In the genomic region with DNA sequence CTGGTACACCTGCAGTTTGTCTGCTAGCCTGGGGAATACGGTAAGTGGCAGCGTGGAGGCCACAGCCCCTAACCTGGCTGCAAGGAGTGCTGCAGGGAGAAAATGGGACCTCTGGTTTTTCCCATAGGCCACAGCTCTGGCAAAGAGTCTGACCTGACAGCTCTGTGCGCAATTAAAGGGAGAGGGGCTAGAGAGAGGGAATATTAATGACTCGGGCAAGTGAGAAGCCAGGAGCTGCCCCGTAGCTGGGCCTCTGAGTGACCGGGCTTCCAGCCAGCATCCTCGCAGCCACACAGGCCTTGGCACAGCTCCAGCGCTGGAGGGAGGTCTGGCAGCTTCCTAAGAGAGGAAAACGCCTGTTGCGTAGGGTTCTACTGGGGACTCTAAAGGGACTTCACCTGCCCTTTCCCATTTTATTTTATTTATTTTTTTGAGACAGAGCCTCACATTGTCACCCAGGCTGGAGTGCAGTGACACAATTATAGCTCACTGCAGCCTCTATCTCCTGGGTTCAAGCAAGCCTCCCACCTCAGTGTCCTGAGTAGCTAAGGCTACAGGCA, we compare ENCODE assay signal across 8 cellular contexts. TPM values are rescaled to one million over a fixed set of nuclear protein-coding genes. Genes with fewer than 3 reads are reported as not detected.
DNase-seq lines count a peak whose midpoint lies in the region; ATAC-seq and TF ChIP-seq lines count a peak whose summit lies in the region.

No MANE protein-coding gene starts in this region.

- BruUV-seq in OCI-LY7 (replicated peaks; lab: Mats Ljungman, UMichigan) = no TSS peak

- H4K20me1 ChIP-seq in SK-N-SH (ENCODE audit: insufficient read depth) = no peaks in the 10 kb centered on the region
- H4K20me1 ChIP-seq in OCI-LY7 (ENCODE audit: insufficient read depth, low read length) = no peaks in the 10 kb centered on the region

- no peaks in the 10 kb centered on the region for H3K9me3 ChIP-seq in SK-N-SH
- no peaks in the 10 kb centered on the region for H3K9me3 ChIP-seq in heart left ventricle
- H3K9me3 ChIP-seq in stomach = no peaks in the 10 kb centered on the region
- no peaks in the 10 kb centered on the region for H3K9me3 ChIP-seq in naive thymus-derived CD4-positive, alpha-beta T cell (ENCODE audit: control insufficient read depth in 2 of 3, low read length in 3 of 3)
- H3K9me3 ChIP-seq in OCI-LY7 (ENCODE audit: low read length) = no peaks in the 10 kb centered on the region

- intact Hi-C loops in heart left ventricle (cut with DNase I) (no loop called here), stomach (cut with DNase I; ENCODE audit: low total_unique reads) (no loop called here), OCI-LY7 (cut with micrococcal nuclease; ENCODE audit: unreplicated experiment) (no loop called here)
- intact Hi-C loops in naive thymus-derived CD4-positive, alpha-beta T cell (cut with micrococcal nuclease) = no loop called here

- DNase-seq in HT1080 (ENCODE audit: low read depth) (peak; percentile 58), SK-N-SH (peak; percentile 83), heart left ventricle (peak; percentile 89 to 95 (median 92)), stomach (peak; percentile 96), OCI-LY7 (ENCODE audit: low spot score) (no peak)
- no peak for DNase-seq in naive thymus-derived CD4-positive, alpha-beta T cell
- DNase-seq in activated effector memory CD4-positive, alpha-beta T cell treated with Interleukin-2 at 50 U/mL for 16 hours = no peak

- H3K4me2 ChIP-seq in SK-N-SH (peak overlapping the region; percentile 50; the same call in 1 of the 2 replicates), OCI-LY7 (ENCODE audit: low read length) (no peak overlapping the region)

- no peaks in the 10 kb centered on the region for H3F3A ChIP-seq in SK-N-SH (replicated peaks; ENCODE audit: insufficient read depth)

- H3K27me3 Mint-ChIP-seq in naive thymus-derived CD4-positive, alpha-beta T cell = peaks cover 6 to 33% (median 16%) of the 10 kb centered on the region in 5 donors

- ATAC-seq in heart left ventricle (peak; percentile 84 to 94 (median 92)), HG03457 (IDR thresholded peaks at IDR 0.05; ENCODE audit: unreplicated experiment) (no peak)
- ATAC-seq in naive thymus-derived CD4-positive, alpha-beta T cell = no peak

- no peak overlapping the region for H3K9ac ChIP-seq in SK-N-SH

- H3K27ac ChIP-seq in SK-N-SH (ENCODE audit: low read depth in 2 of 2, low read length in 1 of 2) (no peak overlapping the region), heart left ventricle (peak overlapping the region in 9 of 12 donors; percentile 12 to 66 (median 39)), stomach (peak overlapping the region in 2 of 5 donors; percentile 42 to 56), OCI-LY7 (ENCODE audit: low read depth, low read length, poor library complexity, severe bottlenecking) (no peak overlapping the region)
- no peak overlapping the region for H3K27ac ChIP-seq in naive thymus-derived CD4-positive, alpha-beta T cell (ENCODE audit: low read depth, low read length)

- peak overlapping the region; percentile 56; the same call in 1 of the 2 replicates for H2AFZ ChIP-seq in SK-N-SH (ENCODE audit: low read depth)
- no peak overlapping the region for H2AFZ ChIP-seq in OCI-LY7 (ENCODE audit: low read length)

- CTCF ChIA-PET in SK-N-SH (lab: Yijun Ruan, JAX) (interaction anchor here (1.3 to 2.4 kb wide), 3 partner anchors 48 to 115 kb away, joined by 3 to 15 read pairs (median 5); no protein-coding TSS in a partner anchor), OCI-LY7 (lab: Charles Lee; ENCODE audit: unreplicated experiment) (no interaction called here)
- CTCF ChIA-PET in naive thymus-derived CD4-positive, alpha-beta T cell (lab: Charles Lee) = no interaction called here

- TF ChIP-seq EP300 in SK-N-SH (IDR thresholded peaks at IDR 0.05; ENCODE audit: borderline replicate concordance in 1 of 2, low read depth in 1 of 2, low read length in 1 of 2) (no peak), stomach (IDR thresholded peaks at IDR 0.05) (no peak)

- no peaks in the 10 kb centered on the region for H3K79me2 ChIP-seq in SK-N-SH (ENCODE audit: insufficient read depth)
- H3K79me2 ChIP-seq in OCI-LY7 (ENCODE audit: insufficient read depth, low read depth, low read length) = no peaks in the 10 kb centered on the region

- H3K27ac Mint-ChIP-seq in naive thymus-derived CD4-positive, alpha-beta T cell = no peak overlapping the region

- peaks cover 0 to 3% (median 0%) of the 10 kb centered on the region in 11 donors for H3K9me3 Mint-ChIP-seq in naive thymus-derived CD4-positive, alpha-beta T cell

- H3K4me3 ChIP-seq in SK-N-SH (ENCODE audit: low read depth in 2 of 2, low read length in 1 of 2) (no peak overlapping the region), heart left ventricle (no peak overlapping the region), stomach (no peak overlapping the region), OCI-LY7 (ENCODE audit: low read depth, low read length, poor library complexity, severe bottlenecking) (no peak overlapping the region)
- H3K4me3 ChIP-seq in naive thymus-derived CD4-positive, alpha-beta T cell (ENCODE audit: low read length) = no peak overlapping the region

- POLR2A ChIA-PET in SK-N-SH (lab: Yijun Ruan, JAX) = interaction anchor here (1.2 to 1.4 kb wide), 2 partner anchors 55 to 120 kb away, joined by 3 to 4 read pairs; a partner anchor contains a TSS
- POLR2A ChIA-PET in naive thymus-derived CD4-positive, alpha-beta T cell (lab: Charles Lee) = no interaction called here
- POLR2A ChIA-PET in OCI-LY7 (lab: Charles Lee) = no interaction called here

- no peak overlapping the region for H3K4me3 Mint-ChIP-seq in naive thymus-derived CD4-positive, alpha-beta T cell

- H3K4me1 ChIP-seq in SK-N-SH (ENCODE audit: control insufficient read depth in 1 of 2, insufficient read depth in 2 of 2, low read depth in 1 of 2, low read length in 1 of 2) (peaks cover 0 to 35% of the 10 kb centered on the region in 2 experiments; a peak in 1 of 4 replicates), heart left ventricle (peaks cover 0 to 25% (median 7%) of the 10 kb centered on the region in 12 donors), stomach (peaks cover 8 to 25% (median 14%) of the 10 kb centered on the region in 4 donors), OCI-LY7 (ENCODE audit: insufficient read depth, low read length, poor library complexity, severe bottlenecking) (no peaks in the 10 kb centered on the region)
- H3K4me1 ChIP-seq in naive thymus-derived CD4-positive, alpha-beta T cell (ENCODE audit: control insufficient read depth in 2 of 2, insufficient read depth in 2 of 2, low read length in 2 of 2) = no peaks in the 10 kb centered on the region

- no peaks in the 10 kb centered on the region for H3K27me3 ChIP-seq in SK-N-SH (ENCODE audit: insufficient read depth)
- no peaks in the 10 kb centered on the region for H3K27me3 ChIP-seq in heart left ventricle
- no peaks in the 10 kb centered on the region for H3K27me3 ChIP-seq in stomach
- H3K27me3 ChIP-seq in naive thymus-derived CD4-positive, alpha-beta T cell (ENCODE audit: control insufficient read depth in 2 of 2, insufficient read depth in 2 of 2, low read length in 2 of 2) = no peaks in the 10 kb centered on the region

- TF ChIP-seq POLR2A in heart left ventricle (IDR thresholded peaks at IDR 0.05) (no peak), stomach (IDR thresholded peaks at IDR 0.05) (no peak)

- H3K9me2 ChIP-seq in SK-N-SH (no peaks in the 10 kb centered on the region), OCI-LY7 (ENCODE audit: insufficient read depth, low read length) (no peaks in the 10 kb centered on the region)

- no peaks in the 10 kb centered on the region for H3K4me1 Mint-ChIP-seq in naive thymus-derived CD4-positive, alpha-beta T cell

- H3K36me3 ChIP-seq in SK-N-SH (replicated peaks in 1 of 2; ENCODE audit: control insufficient read depth in 1 of 2, insufficient read depth in 2 of 2, low read length in 1 of 2) = no peaks in the 10 kb centered on the region
- H3K36me3 ChIP-seq in heart left ventricle = no peaks in the 10 kb centered on the region
- H3K36me3 ChIP-seq in stomach = no peaks in the 10 kb centered on the region
- no peaks in the 10 kb centered on the region for H3K36me3 ChIP-seq in naive thymus-derived CD4-positive, alpha-beta T cell (ENCODE audit: control insufficient read depth in 2 of 3, insufficient read depth in 3 of 3, low read length in 3 of 3)
- H3K36me3 ChIP-seq in OCI-LY7 (ENCODE audit: insufficient read depth, low read length) = no peaks in the 10 kb centered on the region

- 9% methylated on average over 10 of the region's 10 CpGs for WGBS in SK-N-SH (ENCODE audit: low lambda C conversion rate)
- 9 to 14% (median 11%) methylated on average over 10 of the region's 10 CpGs for WGBS in heart left ventricle, 4 donors
- WGBS in stomach, 5 donors = 8 to 15% (median 12%) methylated on average over 10 of the region's 10 CpGs

- 0 out of 2 replicates have a peak, but pooled peaks have one; percentile 3 for TF ChIP-seq RAD21 in SK-N-SH (IDR thresholded peaks at IDR 0.05; ENCODE audit: low read length)

- TF ChIP-seq CTCF in SK-N-SH (IDR thresholded peaks at IDR 0.05) (no peak), heart left ventricle (IDR thresholded peaks at IDR 0.05) (peak in 1 of 12 donors; percentile 5), stomach (IDR thresholded peaks at IDR 0.05) (no peak), OCI-LY7 (conservative IDR thresholded peaks at IDR 0.05; ENCODE audit: low read length) (no peak)

- no peaks in the 10 kb centered on the region for H3K36me3 Mint-ChIP-seq in naive thymus-derived CD4-positive, alpha-beta T cell

RNA-seq across cellular contexts. Expression of a gene that starts 18.2 kb away (rescaled TPM):
- not detected in 2 replicates for total RNA-seq in HT1080 (2014; rRNA removed; shearing (Covaris generic))
- polyA plus RNA-seq in HT1080 (2015; cell fraction: cytosol; rRNA removed) = 0.06 TPM in 1 of 2 replicates, not detected in the other
- not detected in 2 replicates for polyA plus RNA-seq in HT1080 (2015; cell fraction: nucleus; rRNA removed)
- not detected in 2 replicates for polyA plus RNA-seq in SK-N-SH (2012; rRNA removed)
- polyA plus RNA-seq in SK-N-SH (2012; cell fraction: cytosol; rRNA removed) = not detected in 2 replicates
- not detected in 2 replicates for polyA plus RNA-seq in SK-N-SH (2012; cell fraction: nucleus; rRNA removed)
- total RNA-seq in heart left ventricle = not detected
- not detected for polyA plus RNA-seq in heart left ventricle
- not detected for total RNA-seq in stomach
- not detected for polyA plus RNA-seq in stomach
- total RNA-seq in naive thymus-derived CD4-positive, alpha-beta T cell = not detected
- polyA plus RNA-seq in naive thymus-derived CD4-positive, alpha-beta T cell = not detected
- not detected in 2 replicates for total RNA-seq in OCI-LY7 (2014; rRNA removed; shearing (Covaris generic))
- total RNA-seq in OCI-LY7 (2022) = not detected in 2 replicates

RNA-seq across cellular contexts. Expression of a gene that starts 55.3 kb away (rescaled TPM):
- total RNA-seq in HT1080 (2014; rRNA removed; shearing (Covaris generic)) = not detected in 2 replicates
- not detected in 2 replicates for polyA plus RNA-seq in HT1080 (2015; cell fraction: cytosol; rRNA removed)
- polyA plus RNA-seq in HT1080 (2015; cell fraction: nucleus; rRNA removed) = not detected in 2 replicates
- polyA plus RNA-seq in SK-N-SH (2012; rRNA removed) = 4.5 and 5.5 TPM in 2 replicates
- 2.6 and 3.0 TPM in 2 replicates for polyA plus RNA-seq in SK-N-SH (2012; cell fraction: cytosol; rRNA removed)
- 17.1 and 27.2 TPM in 2 replicates for polyA plus RNA-seq in SK-N-SH (2012; cell fraction: nucleus; rRNA removed)
- 1 to 10 TPM in 6 of 9 donors, under 1 TPM in 3; 0.31 to 2.5 (median 1.3) TPM for total RNA-seq in heart left ventricle
- polyA plus RNA-seq in heart left ventricle = under 1 TPM; 0.78 to 0.95 TPM
- 10 to 100 TPM in 2 of 5 donors, 1 to 10 TPM in 3; 1.4 to 12.8 (median 5.4) TPM for total RNA-seq in stomach
- polyA plus RNA-seq in stomach = 1 to 10 TPM; 1.6 to 4.4 (median 2.0) TPM
- 1 to 10 TPM in 1 of 5 experiments, under 1 TPM in 2, not detected in 2; 0.50 to 1.7 (median 0.71) TPM for total RNA-seq in naive thymus-derived CD4-positive, alpha-beta T cell
- not detected for polyA plus RNA-seq in naive thymus-derived CD4-positive, alpha-beta T cell
- total RNA-seq in OCI-LY7 (2014; rRNA removed; shearing (Covaris generic)) = not detected in 2 replicates
- total RNA-seq in OCI-LY7 (2022) = not detected in 2 replicates

Comparison
In these comparisons a context has a peak if more than half of its experiments do, and no peak if none do; other contexts are left out.
1. DNase-seq: peak in HT1080 (single experiment), SK-N-SH (single experiment), heart left ventricle (5 of 5) and stomach (single experiment); none in naive thymus-derived CD4-positive, alpha-beta T cell (0 of 9), activated effector memory CD4-positive, alpha-beta T cell treated with Interleukin-2 at 50 U/mL for 16 hours (single experiment) and OCI-LY7 (single experiment).
2. H3K27ac ChIP-seq: peak in heart left ventricle (9 of 12); none in SK-N-SH (0 of 2), naive thymus-derived CD4-positive, alpha-beta T cell (single experiment) and OCI-LY7 (single experiment).
3. ATAC-seq: peak in heart left ventricle (4 of 4); none in naive thymus-derived CD4-positive, alpha-beta T cell (single experiment) and HG03457 (single experiment).